In the genomic region with DNA sequence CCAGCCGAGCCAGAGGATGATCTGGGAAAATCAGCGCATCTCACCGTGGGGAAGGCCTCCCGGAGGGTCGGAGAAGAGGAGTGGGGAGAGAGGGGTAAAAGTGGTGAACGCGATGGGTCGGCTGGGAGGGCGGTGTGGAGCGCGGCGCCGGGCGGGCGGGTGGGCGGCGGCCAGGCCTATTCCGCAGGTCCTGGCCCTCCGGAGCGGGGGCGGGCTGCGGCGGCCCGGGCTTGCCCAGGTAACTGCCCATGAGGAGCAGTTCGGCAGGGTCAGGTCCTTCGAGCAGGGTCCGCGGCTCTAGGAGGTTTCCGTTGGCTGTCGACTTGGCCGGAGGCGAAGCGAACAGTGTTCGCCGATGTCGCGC, we compare ENCODE assay signal across 8 cellular contexts. TPM values are rescaled to one million over a fixed set of nuclear protein-coding genes. Genes with fewer than 3 reads are reported as not detected.
DNase-seq lines count a peak whose midpoint lies in the region; ATAC-seq, FAIRE-seq and TF ChIP-seq lines count a peak whose summit lies in the region.
"Not testable (repeated sequence)": the region's sequence is repeated elsewhere in the genome, so short reads cannot be mapped to it uniquely, and the experiment has no call there.

No MANE protein-coding gene starts in this region.

- not testable (repeated sequence) for H3K4me1 Mint-ChIP-seq in CD14-positive monocyte; astrocyte (ENCODE audit: low read depth, unreplicated experiment); mesothelial cell of epicardium; stimulated activated memory B cell treated with anti-CD40 and anti-IgM and Interleukin-4, amounts not matched to agents 10 μg/mL and 1 μg/mL and 100 μg/mL, for 72 hours

- not testable (repeated sequence) for FAIRE-seq in astrocyte (lab: Jason Lieb, UNC)

- peaks cover 32 to 43% of the 10 kb centered on the region in 2 donors for H3K36me3 Mint-ChIP-seq in CD14-positive monocyte
- H3K36me3 Mint-ChIP-seq in astrocyte (ENCODE audit: low read depth, unreplicated experiment): not testable (repeated sequence)
- H3K36me3 Mint-ChIP-seq in mesothelial cell of epicardium: peaks cover 14% of the 10 kb centered on the region
- H3K36me3 Mint-ChIP-seq in stimulated activated memory B cell treated with anti-CD40 and anti-IgM and Interleukin-4, amounts not matched to agents 10 μg/mL and 1 μg/mL and 100 μg/mL, for 72 hours: peaks cover 22% of the 10 kb centered on the region

- H3K9ac ChIP-seq in SK-N-MC (ENCODE audit: insufficient read length) (peak overlapping the region; percentile 63), astrocyte (ENCODE audit: low read length) (peak overlapping the region; percentile 76)

- peaks cover 21% of the 10 kb centered on the region for H3K79me2 ChIP-seq in astrocyte (ENCODE audit: insufficient read depth, low read length)

- H3K9me3 ChIP-seq in SK-N-MC (ENCODE audit: low read depth, low read length); astrocyte (ENCODE audit: insufficient read depth, low read depth, low read length): not testable (repeated sequence)

- H3K36me3 ChIP-seq in SK-N-MC (ENCODE audit: insufficient read depth, low read length) (peaks cover 31% of the 10 kb centered on the region), astrocyte (ENCODE audit: insufficient read depth, low read length) (peaks cover 27% of the 10 kb centered on the region)

- H3K4me3 Mint-ChIP-seq in CD14-positive monocyte (peak overlapping the region; percentile 89), astrocyte (ENCODE audit: unreplicated experiment) (peak overlapping the region; percentile 90), mesothelial cell of epicardium (peak overlapping the region; percentile 86)
- H3K4me3 Mint-ChIP-seq in stimulated activated memory B cell treated with anti-CD40 and anti-IgM and Interleukin-4, amounts not matched to agents 10 μg/mL and 1 μg/mL and 100 μg/mL, for 72 hours: peak overlapping the region; percentile 82

- H3K27ac ChIP-seq in SK-N-MC; astrocyte (ENCODE audit: low read depth, low read length): not testable (repeated sequence)

- H3K27me3 Mint-ChIP-seq in CD14-positive monocyte (ENCODE audit: low read depth in 3 of 3); astrocyte (ENCODE audit: low read depth, unreplicated experiment); mesothelial cell of epicardium (ENCODE audit: low read depth); stimulated activated memory B cell treated with anti-CD40 and anti-IgM and Interleukin-4, amounts not matched to agents 10 μg/mL and 1 μg/mL and 100 μg/mL, for 72 hours: not testable (repeated sequence)

- not testable (repeated sequence) for H3K4me1 ChIP-seq in astrocyte (ENCODE audit: insufficient read depth, low read length)

- peak overlapping the region; percentile 77 for H3K4me2 ChIP-seq in astrocyte (ENCODE audit: low read length)

- not testable (repeated sequence) for H3K27me3 ChIP-seq in astrocyte (ENCODE audit: insufficient read depth, low read length)

- H3K4me3 ChIP-seq in SK-N-MC: peak overlapping the region; percentile 64
- H3K4me3 ChIP-seq in astrocyte (ENCODE audit: insufficient read depth, low read depth, low read length): peak overlapping the region; percentile 39
- peak overlapping the region; percentile 54 for H3K4me3 ChIP-seq in fibroblast of villous mesenchyme (ENCODE audit: low read depth, low read length)

- H3K27ac Mint-ChIP-seq in CD14-positive monocyte: peak overlapping the region; percentile 78 to 94 (median 90)
- peak overlapping the region; percentile 97 for H3K27ac Mint-ChIP-seq in astrocyte (ENCODE audit: unreplicated experiment)
- H3K27ac Mint-ChIP-seq in mesothelial cell of epicardium: peak overlapping the region; percentile 99
- peak overlapping the region; percentile 72 for H3K27ac Mint-ChIP-seq in stimulated activated memory B cell treated with anti-CD40 and anti-IgM and Interleukin-4, amounts not matched to agents 10 μg/mL and 1 μg/mL and 100 μg/mL, for 72 hours

- TF ChIP-seq CTCF in CD14-positive monocyte (IDR thresholded peaks at IDR 0.05); astrocyte (IDR thresholded peaks at IDR 0.05; ENCODE audit: insufficient read depth, low read depth, low read length); fibroblast of villous mesenchyme (IDR thresholded peaks at IDR 0.05; ENCODE audit: insufficient read depth, low read depth, low read length); mesothelial cell of epicardium (IDR thresholded peaks at IDR 0.05; ENCODE audit: unreplicated experiment): not testable (repeated sequence)

- intact Hi-C loops in CD14-positive monocyte (cut with micrococcal nuclease): not testable (repeated sequence)

- DNase-seq in CD14-positive monocyte (ENCODE audit: low spot score); SK-N-MC (ENCODE audit: low read depth, low spot score); astrocyte (ENCODE audit: low read depth); fibroblast of villous mesenchyme (ENCODE audit: low read depth); mesothelial cell of epicardium (ENCODE audit: low spot score in 2 of 2, unreplicated experiment in 2 of 2): not testable (repeated sequence)

- H3K9me3 Mint-ChIP-seq in CD14-positive monocyte; astrocyte (ENCODE audit: unreplicated experiment); mesothelial cell of epicardium; stimulated activated memory B cell treated with anti-CD40 and anti-IgM and Interleukin-4, amounts not matched to agents 10 μg/mL and 1 μg/mL and 100 μg/mL, for 72 hours: not testable (repeated sequence)

- H4K20me1 ChIP-seq in astrocyte (ENCODE audit: insufficient read depth, low read length): peaks cover 16% of the 10 kb centered on the region

- not testable (repeated sequence) for H2AFZ ChIP-seq in astrocyte (ENCODE audit: low read depth, low read length)

- ATAC-seq in GM21423 (IDR thresholded peaks at IDR 0.05; ENCODE audit: unreplicated experiment): peak; percentile 29
- ATAC-seq in HG03135 (IDR thresholded peaks at IDR 0.05; ENCODE audit: unreplicated experiment): peak; percentile 42
- peak; percentile 69 for ATAC-seq in stimulated activated memory B cell treated with anti-CD40 and anti-IgM and Interleukin-4, amounts not matched to agents 10 μg/mL and 1 μg/mL and 100 μg/mL, for 72 hours

RNA-seq across cellular contexts. Expression of a gene that starts 44.0 kb away (rescaled TPM):
- 1 to 10 TPM; 2.2 to 3.9 TPM for polyA plus RNA-seq in CD14-positive monocyte
- total RNA-seq in astrocyte: 42.9 and 48.5 TPM in 2 replicates
- total RNA-seq in fibroblast of villous mesenchyme: 9.7 and 10.8 TPM in 2 replicates
- total RNA-seq in mesothelial cell of epicardium: 90.1 to 92.2 TPM (median 90.6 TPM) in 3 replicates

RNA-seq across cellular contexts. Expression of a gene that starts 46.7 kb away (rescaled TPM):
- under 1 TPM in 1 of 2 donors, not detected in 1; 0.51 TPM for polyA plus RNA-seq in CD14-positive monocyte
- total RNA-seq in astrocyte: 6.1 and 6.9 TPM in 2 replicates
- 0.64 and 0.86 TPM in 2 replicates for total RNA-seq in fibroblast of villous mesenchyme
- 14.8 to 17.0 TPM (median 15.7 TPM) in 3 replicates for total RNA-seq in mesothelial cell of epicardium

RNA-seq across cellular contexts. Expression of a gene that starts 50.0 kb away (rescaled TPM):
- not detected for polyA plus RNA-seq in CD14-positive monocyte
- total RNA-seq in astrocyte: not detected in 2 replicates
- not detected in 2 replicates for total RNA-seq in fibroblast of villous mesenchyme
- total RNA-seq in mesothelial cell of epicardium: 0.14 to 0.16 TPM in 2 of 3 replicates, not detected in the other
